19 cellular contexts compared by ENCODE assay signal in genomic region chr5:128681764-128682664, GRCh38.
DNase-seq lines count a peak whose midpoint lies in the region; ATAC-seq and TF ChIP-seq lines count a peak whose summit lies in the region.
"Had no signal": no experiment of that assay in that cellular context is flagged by ENCODE, and none has a peak within 500 bp of the region (broad histone marks: within the 10 kb centered on the region; RNA-seq: fewer than 3 reads in every experiment).

No MANE protein-coding gene starts in this region.

- peaks cover 2% of the 10 kb centered on the region for H3K9me3 Mint-ChIP-seq in CD8-positive, alpha-beta T cell
- H3K9me3 Mint-ChIP-seq: stimulated activated effector memory CD8-positive, alpha-beta T cell treated with anti-CD3 and anti-CD28 coated beads, Interleukin-12 subunit alpha, Interleukin-12 subunit beta, amount 100 ng/mL, for 72 hours had no signal

- intact Hi-C loops in CD8-positive, alpha-beta T cell (cut with DNase I, micrococcal nuclease) = no loop called here

- DNase-seq in EL (peak; percentile 14), LNCaP clone FGC (ENCODE audit: low read depth) (peak; percentile 63), astrocyte of the spinal cord (ENCODE audit: low read depth, low spot score) (peak; percentile 15), left kidney (ENCODE audit: low read depth, low spot score) (peak; percentile 44), NCI-H2107 treated with DMSO at 0.1 percent for 48 hours (lab: John Stamatoyannopoulos, UW; ENCODE audit: unreplicated experiment) (no peak), AG08396 (ENCODE audit: low spot score) (no peak), activated T-cell treated with anti-CD3 and anti-CD28 coated beads for 4 hours (no peak)
- DNase-seq in CD8-positive, alpha-beta T cell = no peak
- DNase-seq: activated CD8-positive, alpha-beta memory T cell treated with anti-CD3 and anti-CD28 coated beads, Interleukin-2, amount 10 ng/mL, durations not matched to agents 7 days and 5 days; activated naive CD4-positive, alpha-beta T cell treated with anti-CD3 and anti-CD28 coated beads for 36 hours; DMS 273 treated with DMSO at 0.1 percent for 48 hours; effector CD8-positive, alpha-beta T cell; GOT3; NCI-H1048; upper lobe of left lung had no signal

- in situ Hi-C loops in astrocyte of the spinal cord (cut with HindIII; ENCODE audit: low sequenced_read_pairs) = no loop called here

- H3K27me3 ChIP-seq in CD8-positive, alpha-beta T cell (ENCODE audit: insufficient read depth, low read length) = no peaks in the 10 kb centered on the region
- H3K27me3 ChIP-seq: upper lobe of left lung had no signal

- no peaks in the 10 kb centered on the region for H3K36me3 ChIP-seq in CD8-positive, alpha-beta T cell (ENCODE audit: insufficient read depth, low read length)
- H3K36me3 ChIP-seq: upper lobe of left lung had no signal

- TF ChIP-seq CTCF in LNCaP clone FGC (IDR thresholded peaks at IDR 0.05; ENCODE audit: control insufficient read depth, extremely low read depth, insufficient read depth) = no peak
- TF ChIP-seq CTCF in astrocyte of the spinal cord (IDR thresholded peaks at IDR 0.05; ENCODE audit: low read depth, low read length) = no peak
- TF ChIP-seq CTCF in CD8-positive, alpha-beta T cell (IDR thresholded peaks at IDR 0.05) = no peak

- H3K4me3 Mint-ChIP-seq in CD8-positive, alpha-beta T cell = no peak overlapping the region
- H3K4me3 Mint-ChIP-seq: activated CD8-positive, alpha-beta memory T cell treated with anti-CD3 and anti-CD28 coated beads, Interleukin-2, amount 10 ng/mL, durations not matched to agents 7 days and 5 days; activated naive CD4-positive, alpha-beta T cell treated with anti-CD3 and anti-CD28 coated beads for 36 hours; natural killer cell treated with Interleukin-12 subunit alpha and Interleukin-12 subunit beta and Interleukin-15 and Interleukin-18, amount 100 ng/mL, for 72 hours; stimulated activated effector memory CD8-positive, alpha-beta T cell treated with anti-CD3 and anti-CD28 coated beads, Interleukin-12 subunit alpha, Interleukin-12 subunit beta, amount 100 ng/mL, for 72 hours had no signal

- H3K27ac ChIP-seq in CD8-positive, alpha-beta T cell (ENCODE audit: low read depth, low read length) = no peak overlapping the region
- H3K27ac ChIP-seq: upper lobe of left lung had no signal

- POLR2A ChIA-PET in CD8-positive, alpha-beta T cell (lab: Charles Lee) = interaction anchor here (0.6 kb wide), 1 partner anchor 178 kb away, joined by 4 read pairs; no protein-coding TSS in a partner anchor

- no peak overlapping the region for H3K27ac Mint-ChIP-seq in CD8-positive, alpha-beta T cell
- H3K27ac Mint-ChIP-seq: activated CD8-positive, alpha-beta memory T cell treated with anti-CD3 and anti-CD28 coated beads, Interleukin-2, amount 10 ng/mL, durations not matched to agents 7 days and 5 days; activated naive CD4-positive, alpha-beta T cell treated with anti-CD3 and anti-CD28 coated beads for 36 hours; natural killer cell treated with Interleukin-12 subunit alpha and Interleukin-12 subunit beta and Interleukin-15 and Interleukin-18, amount 100 ng/mL, for 72 hours; stimulated activated effector memory CD8-positive, alpha-beta T cell treated with anti-CD3 and anti-CD28 coated beads, Interleukin-12 subunit alpha, Interleukin-12 subunit beta, amount 100 ng/mL, for 72 hours had no signal

- no peaks in the 10 kb centered on the region for H3K27me3 Mint-ChIP-seq in CD8-positive, alpha-beta T cell (ENCODE audit: low read depth)
- H3K27me3 Mint-ChIP-seq: activated CD8-positive, alpha-beta memory T cell treated with anti-CD3 and anti-CD28 coated beads, Interleukin-2, amount 10 ng/mL, durations not matched to agents 7 days and 5 days; natural killer cell treated with Interleukin-12 subunit alpha and Interleukin-12 subunit beta and Interleukin-15 and Interleukin-18, amount 100 ng/mL, for 72 hours had no signal

- CTCF ChIA-PET in CD8-positive, alpha-beta T cell (lab: Charles Lee) = no interaction called here

- H3K36me3 Mint-ChIP-seq in CD8-positive, alpha-beta T cell = no peaks in the 10 kb centered on the region
- H3K36me3 Mint-ChIP-seq: activated CD8-positive, alpha-beta memory T cell treated with anti-CD3 and anti-CD28 coated beads, Interleukin-2, amount 10 ng/mL, durations not matched to agents 7 days and 5 days; natural killer cell treated with Interleukin-12 subunit alpha and Interleukin-12 subunit beta and Interleukin-15 and Interleukin-18, amount 100 ng/mL, for 72 hours; stimulated activated effector memory CD8-positive, alpha-beta T cell treated with anti-CD3 and anti-CD28 coated beads, Interleukin-12 subunit alpha, Interleukin-12 subunit beta, amount 100 ng/mL, for 72 hours had no signal

- no peaks in the 10 kb centered on the region for H3K4me1 Mint-ChIP-seq in CD8-positive, alpha-beta T cell (ENCODE audit: low read depth)
- H3K4me1 Mint-ChIP-seq: activated CD8-positive, alpha-beta memory T cell treated with anti-CD3 and anti-CD28 coated beads, Interleukin-2, amount 10 ng/mL, durations not matched to agents 7 days and 5 days; stimulated activated effector memory CD8-positive, alpha-beta T cell treated with anti-CD3 and anti-CD28 coated beads, Interleukin-12 subunit alpha, Interleukin-12 subunit beta, amount 100 ng/mL, for 72 hours had no signal

- no peak for ATAC-seq in CD8-positive, alpha-beta T cell
- ATAC-seq: activated CD8-positive, alpha-beta memory T cell treated with anti-CD3 and anti-CD28 coated beads, Interleukin-2, amount 10 ng/mL, durations not matched to agents 7 days and 5 days; HepG2; natural killer cell treated with Interleukin-12 subunit alpha and Interleukin-12 subunit beta and Interleukin-15 and Interleukin-18, amount 100 ng/mL, for 72 hours; stimulated activated effector memory CD8-positive, alpha-beta T cell treated with anti-CD3 and anti-CD28 coated beads, Interleukin-12 subunit alpha, Interleukin-12 subunit beta, amount 100 ng/mL, for 72 hours had no signal

- H3K9me3 ChIP-seq in CD8-positive, alpha-beta T cell (ENCODE audit: low read length) = no peaks in the 10 kb centered on the region
- H3K9me3 ChIP-seq: upper lobe of left lung had no signal

- no peak overlapping the region for H3K4me3 ChIP-seq in LNCaP clone FGC (ENCODE audit: low read depth, low read length)
- no peak overlapping the region for H3K4me3 ChIP-seq in astrocyte of the spinal cord (ENCODE audit: low read depth, low read length)
- no peak overlapping the region for H3K4me3 ChIP-seq in CD8-positive, alpha-beta T cell (ENCODE audit: low read depth, low read length)
- H3K4me3 ChIP-seq: lung, upper lobe of left lung had no signal

- no peaks in the 10 kb centered on the region for H3K4me1 ChIP-seq in CD8-positive, alpha-beta T cell (ENCODE audit: insufficient read depth, low read length)
- H3K4me1 ChIP-seq: upper lobe of left lung had no signal

Comparison
In these comparisons a context has a peak if more than half of its experiments do, and no peak if none do; other contexts are left out.
1. DNase-seq: peak in EL (single experiment), LNCaP clone FGC (single experiment), astrocyte of the spinal cord (single experiment) and left kidney (single experiment); none in NCI-H2107 treated with DMSO at 0.1 percent for 48 hours (single experiment), CD8-positive, alpha-beta T cell (0 of 7), AG08396 (single experiment) and activated T-cell treated with anti-CD3 and anti-CD28 coated beads for 4 hours (single experiment).